ENCODE assay signal across 8 cellular contexts in genomic region chr5:53425598-53426516, GRCh38. TPM values are rescaled to one million over a fixed set of nuclear protein-coding genes. Genes with fewer than 3 reads are reported as not detected.
DNase-seq lines count a peak whose midpoint lies in the region; TF ChIP-seq lines count a peak whose summit lies in the region.

No MANE protein-coding gene starts in this region.

- no peak overlapping the region for H3K9ac ChIP-seq in HUES6 (ENCODE audit: low read length)

- WGBS in spleen, 5 donors: 71 to 76% (median 74%) methylated on average over 8 of the region's 8 CpGs

- no peak for TF ChIP-seq POLR2A in spleen (IDR thresholded peaks at IDR 0.05)

- H3K36me3 ChIP-seq in HUES6 (ENCODE audit: control insufficient read depth, insufficient read depth, low read length) (no peaks in the 10 kb centered on the region), spleen (no peaks in the 10 kb centered on the region)

- TF ChIP-seq CTCF in spleen (IDR thresholded peaks at IDR 0.05 in 8 of 11, conservative IDR thresholded peaks at IDR 0.05 in 3 of 11): peak in 5 of 11 experiments; percentile 8 to 39 (median 22)

- H3K27ac ChIP-seq in HUES6 (ENCODE audit: low read depth, low read length) (peak overlapping the region; percentile 69; the same call in 1 of the 2 replicates), spleen (no peak overlapping the region)

- intact Hi-C loops in spleen (cut with DNase I; ENCODE audit: low total_unique reads): no loop called here

- H3K4me1 ChIP-seq in HUES6 (ENCODE audit: control insufficient read depth, insufficient read depth, low read length) (peaks cover 22% of the 10 kb centered on the region), spleen (no peaks in the 10 kb centered on the region)

- H3K4me3 ChIP-seq in HUES6 (ENCODE audit: low read depth, low read length): no peak overlapping the region
- no peak overlapping the region for H3K4me3 ChIP-seq in spleen

- H3K9me3 ChIP-seq in HUES6 (ENCODE audit: control insufficient read depth, insufficient read depth, low read depth, low read length): no peaks in the 10 kb centered on the region
- no peaks in the 10 kb centered on the region for H3K9me3 ChIP-seq in spleen

- H3K27me3 ChIP-seq in HUES6 (ENCODE audit: control insufficient read depth, insufficient read depth, low read length): no peaks in the 10 kb centered on the region
- no peaks in the 10 kb centered on the region for H3K27me3 ChIP-seq in spleen (replicated peaks in 1 of 7)

- peak; percentile 11 for DNase-seq in NCI-H1694 (lab: John Stamatoyannopoulos, UW)
- DNase-seq in NCI-H1694 treated with DMSO at 0.1 percent for 48 hours (lab: John Stamatoyannopoulos, UW): no peak
- peak; percentile 57 for DNase-seq in SK-N-DZ (ENCODE audit: low spot score)
- DNase-seq in islet precursor cell: peak; percentile 72
- no peak for DNase-seq in effector CD8-positive, alpha-beta T cell (lab: John Stamatoyannopoulos, UW)
- DNase-seq in NCI-H128 (lab: John Stamatoyannopoulos, UW; ENCODE audit: unreplicated experiment): no peak
- no peak for DNase-seq in spleen

RNA-seq across cellular contexts. Expression of gene FST, which starts 54.6 kb away (rescaled TPM):
- not detected in 2 replicates for polyA plus RNA-seq in SK-N-DZ (2014; cell fraction: cytosol; rRNA removed)
- 0.19 and 0.20 TPM in 2 replicates for polyA plus RNA-seq in SK-N-DZ (2014; cell fraction: nucleus; rRNA removed)
- under 1 TPM in 1 of 7 donors, not detected in 6; 0.40 TPM for total RNA-seq in spleen
- under 1 TPM; 0.06 to 0.36 (median 0.07) TPM for polyA plus RNA-seq in spleen

Comparison
In these comparisons a context has a peak if more than half of its experiments do, and no peak if none do; other contexts are left out.
1. DNase-seq: peak in NCI-H1694 (single experiment), SK-N-DZ (single experiment) and islet precursor cell (single experiment); none in NCI-H1694 treated with DMSO at 0.1 percent for 48 hours (single experiment), effector CD8-positive, alpha-beta T cell (single experiment), NCI-H128 (single experiment) and spleen (single experiment).